Comparison of ENCODE assay signal across 1 cellular context in the genomic region with DNA sequence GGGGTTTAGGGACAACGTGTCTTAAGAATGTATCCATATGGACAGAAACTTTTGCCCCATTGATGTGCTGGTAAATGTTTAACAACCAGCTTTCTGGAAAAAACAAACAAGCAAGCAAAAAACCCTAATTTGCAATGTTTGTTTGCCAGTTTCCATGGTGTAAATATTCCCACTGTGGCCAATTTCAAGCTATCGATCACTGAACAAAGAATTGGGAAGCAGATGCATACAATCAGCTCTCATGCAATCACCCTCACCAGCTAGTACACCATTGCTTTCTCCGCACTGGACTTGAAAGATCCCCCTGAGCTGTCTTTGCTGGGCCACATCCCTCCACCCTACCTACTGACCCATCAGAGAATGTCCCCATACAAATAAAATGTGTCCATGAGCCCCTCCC.
TF ChIP-seq lines count a peak whose summit lies in the region.

No MANE protein-coding gene starts in this region.

TF ChIP-seq in HepG2, 621 proteins besides CTCF, POLR2A, EP300 and RAD21:
- TF ChIP-seq, protein P1, sequence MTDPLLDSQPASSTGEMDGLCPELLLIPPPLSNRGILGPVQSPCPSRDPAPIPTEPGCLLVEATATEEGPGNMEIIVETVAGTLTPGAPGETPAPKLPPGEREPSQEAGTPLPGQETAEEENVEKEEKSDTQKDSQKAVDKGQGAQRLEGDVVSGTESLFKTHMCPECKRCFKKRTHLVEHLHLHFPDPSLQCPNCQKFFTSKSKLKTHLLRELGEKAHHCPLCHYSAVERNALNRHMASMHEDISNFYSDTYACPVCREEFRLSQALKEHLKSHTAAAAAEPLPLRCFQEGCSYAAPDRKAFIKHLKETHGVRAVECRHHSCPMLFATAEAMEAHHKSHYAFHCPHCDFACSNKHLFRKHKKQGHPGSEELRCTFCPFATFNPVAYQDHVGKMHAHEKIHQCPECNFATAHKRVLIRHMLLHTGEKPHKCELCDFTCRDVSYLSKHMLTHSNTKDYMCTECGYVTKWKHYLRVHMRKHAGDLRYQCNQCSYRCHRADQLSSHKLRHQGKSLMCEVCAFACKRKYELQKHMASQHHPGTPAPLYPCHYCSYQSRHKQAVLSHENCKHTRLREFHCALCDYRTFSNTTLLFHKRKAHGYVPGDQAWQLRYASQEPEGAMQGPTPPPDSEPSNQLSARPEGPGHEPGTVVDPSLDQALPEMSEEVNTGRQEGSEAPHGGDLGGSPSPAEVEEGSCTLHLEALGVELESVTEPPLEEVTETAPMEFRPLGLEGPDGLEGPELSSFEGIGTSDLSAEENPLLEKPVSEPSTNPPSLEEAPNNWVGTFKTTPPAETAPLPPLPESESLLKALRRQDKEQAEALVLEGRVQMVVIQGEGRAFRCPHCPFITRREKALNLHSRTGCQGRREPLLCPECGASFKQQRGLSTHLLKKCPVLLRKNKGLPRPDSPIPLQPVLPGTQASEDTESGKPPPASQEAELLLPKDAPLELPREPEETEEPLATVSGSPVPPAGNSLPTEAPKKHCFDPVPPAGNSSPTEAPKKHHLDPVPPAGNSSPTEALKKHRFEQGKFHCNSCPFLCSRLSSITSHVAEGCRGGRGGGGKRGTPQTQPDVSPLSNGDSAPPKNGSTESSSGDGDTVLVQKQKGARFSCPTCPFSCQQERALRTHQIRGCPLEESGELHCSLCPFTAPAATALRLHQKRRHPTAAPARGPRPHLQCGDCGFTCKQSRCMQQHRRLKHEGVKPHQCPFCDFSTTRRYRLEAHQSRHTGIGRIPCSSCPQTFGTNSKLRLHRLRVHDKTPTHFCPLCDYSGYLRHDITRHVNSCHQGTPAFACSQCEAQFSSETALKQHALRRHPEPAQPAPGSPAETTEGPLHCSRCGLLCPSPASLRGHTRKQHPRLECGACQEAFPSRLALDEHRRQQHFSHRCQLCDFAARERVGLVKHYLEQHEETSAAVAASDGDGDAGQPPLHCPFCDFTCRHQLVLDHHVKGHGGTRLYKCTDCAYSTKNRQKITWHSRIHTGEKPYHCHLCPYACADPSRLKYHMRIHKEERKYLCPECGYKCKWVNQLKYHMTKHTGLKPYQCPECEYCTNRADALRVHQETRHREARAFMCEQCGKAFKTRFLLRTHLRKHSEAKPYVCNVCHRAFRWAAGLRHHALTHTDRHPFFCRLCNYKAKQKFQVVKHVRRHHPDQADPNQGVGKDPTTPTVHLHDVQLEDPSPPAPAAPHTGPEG (CRISPR knock-in tag; IDR thresholded peaks at IDR 0.05) = no peak
- TF ChIP-seq KDM1A (CRISPR knock-in tag; IDR thresholded peaks at IDR 0.05) (no peak), ZMYM4 (CRISPR knock-in tag; IDR thresholded peaks at IDR 0.05) (no peak), KDM4B (CRISPR knock-in tag; IDR thresholded peaks at IDR 0.05) (no peak), STAG1 (CRISPR knock-in tag; IDR thresholded peaks at IDR 0.05) (no peak), ZNF205 (CRISPR knock-in tag; IDR thresholded peaks at IDR 0.05) (no peak), RXRB (CRISPR knock-in tag; IDR thresholded peaks at IDR 0.05; ENCODE audit: borderline replicate concordance) (no peak), MEIS2 (CRISPR knock-in tag; IDR thresholded peaks at IDR 0.05) (no peak), AHR (CRISPR knock-in tag; IDR thresholded peaks at IDR 0.05) (no peak), TP53 (CRISPR knock-in tag; conservative IDR thresholded peaks at IDR 0.05) (no peak), NFATC3 (CRISPR knock-in tag; IDR thresholded peaks at IDR 0.05) (no peak), ZNF841 (CRISPR knock-in tag; IDR thresholded peaks at IDR 0.05; ENCODE audit: borderline replicate concordance) (no peak), FOXO1 (CRISPR knock-in tag; IDR thresholded peaks at IDR 0.05) (no peak), SMAD9 (CRISPR knock-in tag; IDR thresholded peaks at IDR 0.05) (no peak), ZNF20 (CRISPR knock-in tag; IDR thresholded peaks at IDR 0.05) (no peak)
- TF ChIP-seq, protein P2, sequence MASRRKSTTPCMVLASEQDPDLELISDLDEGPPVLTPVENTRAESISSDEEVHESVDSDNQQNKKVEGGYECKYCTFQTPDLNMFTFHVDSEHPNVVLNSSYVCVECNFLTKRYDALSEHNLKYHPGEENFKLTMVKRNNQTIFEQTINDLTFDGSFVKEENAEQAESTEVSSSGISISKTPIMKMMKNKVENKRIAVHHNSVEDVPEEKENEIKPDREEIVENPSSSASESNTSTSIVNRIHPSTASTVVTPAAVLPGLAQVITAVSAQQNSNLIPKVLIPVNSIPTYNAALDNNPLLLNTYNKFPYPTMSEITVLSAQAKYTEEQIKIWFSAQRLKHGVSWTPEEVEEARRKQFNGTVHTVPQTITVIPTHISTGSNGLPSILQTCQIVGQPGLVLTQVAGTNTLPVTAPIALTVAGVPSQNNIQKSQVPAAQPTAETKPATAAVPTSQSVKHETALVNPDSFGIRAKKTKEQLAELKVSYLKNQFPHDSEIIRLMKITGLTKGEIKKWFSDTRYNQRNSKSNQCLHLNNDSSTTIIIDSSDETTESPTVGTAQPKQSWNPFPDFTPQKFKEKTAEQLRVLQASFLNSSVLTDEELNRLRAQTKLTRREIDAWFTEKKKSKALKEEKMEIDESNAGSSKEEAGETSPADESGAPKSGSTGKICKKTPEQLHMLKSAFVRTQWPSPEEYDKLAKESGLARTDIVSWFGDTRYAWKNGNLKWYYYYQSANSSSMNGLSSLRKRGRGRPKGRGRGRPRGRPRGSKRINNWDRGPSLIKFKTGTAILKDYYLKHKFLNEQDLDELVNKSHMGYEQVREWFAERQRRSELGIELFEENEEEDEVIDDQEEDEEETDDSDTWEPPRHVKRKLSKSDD (CRISPR knock-in tag; IDR thresholded peaks at IDR 0.05; ENCODE audit: low read depth) = no peak
- TF ChIP-seq, protein P3, sequence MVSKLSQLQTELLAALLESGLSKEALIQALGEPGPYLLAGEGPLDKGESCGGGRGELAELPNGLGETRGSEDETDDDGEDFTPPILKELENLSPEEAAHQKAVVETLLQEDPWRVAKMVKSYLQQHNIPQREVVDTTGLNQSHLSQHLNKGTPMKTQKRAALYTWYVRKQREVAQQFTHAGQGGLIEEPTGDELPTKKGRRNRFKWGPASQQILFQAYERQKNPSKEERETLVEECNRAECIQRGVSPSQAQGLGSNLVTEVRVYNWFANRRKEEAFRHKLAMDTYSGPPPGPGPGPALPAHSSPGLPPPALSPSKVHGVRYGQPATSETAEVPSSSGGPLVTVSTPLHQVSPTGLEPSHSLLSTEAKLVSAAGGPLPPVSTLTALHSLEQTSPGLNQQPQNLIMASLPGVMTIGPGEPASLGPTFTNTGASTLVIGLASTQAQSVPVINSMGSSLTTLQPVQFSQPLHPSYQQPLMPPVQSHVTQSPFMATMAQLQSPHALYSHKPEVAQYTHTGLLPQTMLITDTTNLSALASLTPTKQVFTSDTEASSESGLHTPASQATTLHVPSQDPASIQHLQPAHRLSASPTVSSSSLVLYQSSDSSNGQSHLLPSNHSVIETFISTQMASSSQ (IDR thresholded peaks at IDR 0.05; ENCODE audit: low read depth) = no peak
- TF ChIP-seq, protein P3 (CRISPR knock-in tag; IDR thresholded peaks at IDR 0.05; ENCODE audit: borderline replicate concordance) = no peak
